In the genomic region with DNA sequence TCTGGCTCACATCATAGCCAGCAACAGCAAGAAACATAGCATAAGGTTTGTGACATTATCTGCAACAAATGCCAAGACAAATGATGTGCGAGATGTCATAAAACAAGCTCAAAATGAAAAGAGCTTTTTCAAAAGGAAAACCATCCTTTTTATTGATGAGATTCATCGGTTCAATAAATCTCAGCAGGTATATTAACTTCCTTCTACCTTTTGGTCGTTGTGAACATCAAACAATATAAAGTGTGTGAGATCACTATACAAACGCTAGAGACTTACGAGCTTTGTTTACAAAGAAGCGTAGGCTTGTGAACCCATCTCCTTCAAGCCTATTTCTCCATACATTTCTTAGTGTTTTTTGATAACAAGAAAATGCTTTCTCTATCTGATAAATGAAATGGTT, we compare ENCODE assay signal across 1 cellular context.
TF ChIP-seq lines count a peak whose summit lies in the region.

No MANE protein-coding gene starts in this region.

TF ChIP-seq in GM23338, 12 proteins besides CTCF, POLR2A, EP300 and RAD21 (continued from another document):
- TF ChIP-seq, protein P1, sequence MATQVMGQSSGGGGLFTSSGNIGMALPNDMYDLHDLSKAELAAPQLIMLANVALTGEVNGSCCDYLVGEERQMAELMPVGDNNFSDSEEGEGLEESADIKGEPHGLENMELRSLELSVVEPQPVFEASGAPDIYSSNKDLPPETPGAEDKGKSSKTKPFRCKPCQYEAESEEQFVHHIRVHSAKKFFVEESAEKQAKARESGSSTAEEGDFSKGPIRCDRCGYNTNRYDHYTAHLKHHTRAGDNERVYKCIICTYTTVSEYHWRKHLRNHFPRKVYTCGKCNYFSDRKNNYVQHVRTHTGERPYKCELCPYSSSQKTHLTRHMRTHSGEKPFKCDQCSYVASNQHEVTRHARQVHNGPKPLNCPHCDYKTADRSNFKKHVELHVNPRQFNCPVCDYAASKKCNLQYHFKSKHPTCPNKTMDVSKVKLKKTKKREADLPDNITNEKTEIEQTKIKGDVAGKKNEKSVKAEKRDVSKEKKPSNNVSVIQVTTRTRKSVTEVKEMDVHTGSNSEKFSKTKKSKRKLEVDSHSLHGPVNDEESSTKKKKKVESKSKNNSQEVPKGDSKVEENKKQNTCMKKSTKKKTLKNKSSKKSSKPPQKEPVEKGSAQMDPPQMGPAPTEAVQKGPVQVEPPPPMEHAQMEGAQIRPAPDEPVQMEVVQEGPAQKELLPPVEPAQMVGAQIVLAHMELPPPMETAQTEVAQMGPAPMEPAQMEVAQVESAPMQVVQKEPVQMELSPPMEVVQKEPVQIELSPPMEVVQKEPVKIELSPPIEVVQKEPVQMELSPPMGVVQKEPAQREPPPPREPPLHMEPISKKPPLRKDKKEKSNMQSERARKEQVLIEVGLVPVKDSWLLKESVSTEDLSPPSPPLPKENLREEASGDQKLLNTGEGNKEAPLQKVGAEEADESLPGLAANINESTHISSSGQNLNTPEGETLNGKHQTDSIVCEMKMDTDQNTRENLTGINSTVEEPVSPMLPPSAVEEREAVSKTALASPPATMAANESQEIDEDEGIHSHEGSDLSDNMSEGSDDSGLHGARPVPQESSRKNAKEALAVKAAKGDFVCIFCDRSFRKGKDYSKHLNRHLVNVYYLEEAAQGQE (IDR thresholded peaks at IDR 0.05; ENCODE audit: unreplicated experiment) = no peak
- TF ChIP-seq NANOG (IDR thresholded peaks at IDR 0.05; ENCODE audit: borderline replicate concordance) (no peak), ZNF462 (CRISPR knock-in tag; IDR thresholded peaks at IDR 0.05) (no peak)
